In the genomic region with DNA sequence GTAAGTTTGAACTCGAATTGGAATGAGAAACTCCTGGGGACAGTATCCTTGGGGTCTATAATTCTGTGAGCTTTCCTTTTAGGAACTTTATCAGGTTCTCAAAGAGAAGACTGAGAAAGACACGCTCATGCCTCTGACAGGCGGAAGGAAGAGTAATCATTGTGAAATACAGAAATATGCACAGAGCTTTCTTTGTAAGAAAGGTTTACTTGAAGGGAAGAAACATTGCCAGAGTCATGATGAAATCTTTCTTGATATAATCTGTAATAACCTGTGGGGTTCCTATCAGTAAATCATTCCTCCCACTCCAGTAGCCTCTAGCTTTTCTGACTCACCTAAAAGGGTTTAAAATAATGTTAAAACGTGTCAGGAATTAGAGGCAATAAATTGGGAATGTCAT, we compare ENCODE assay signal across 24 cellular contexts.
DNase-seq lines count a peak whose midpoint lies in the region; ATAC-seq, FAIRE-seq and TF ChIP-seq lines count a peak whose summit lies in the region.
"Had no signal": no experiment of that assay in that cellular context is flagged by ENCODE, and none has a peak within 500 bp of the region (broad histone marks: within the 10 kb centered on the region; RNA-seq: fewer than 3 reads in every experiment).

No MANE protein-coding gene starts in this region.

- CTCF ChIA-PET in RWPE1 (lab: Yijun Ruan, JAX): interaction anchor here (0.7 to 0.9 kb wide), 3 partner anchors 19 to 414 kb away, joined by 3 read pairs; no protein-coding TSS in a partner anchor

- H3K36me3 ChIP-seq in KMS-11 (ENCODE audit: insufficient read depth): no peaks in the 10 kb centered on the region
- H3K36me3 ChIP-seq: BLaER1, MG63 had no signal

- POLR2A ChIA-PET in RWPE1 (lab: Yijun Ruan, JAX; ENCODE audit: low non-redundant PET): no interaction called here

- H3K27ac ChIP-seq in KMS-11 (no peak overlapping the region), RWPE1 (no peak overlapping the region), epithelial cell of prostate (no peak overlapping the region)
- H3K27ac ChIP-seq: BLaER1 had no signal

- TF ChIP-seq CTCF in KMS-11 (conservative IDR thresholded peaks at IDR 0.05; ENCODE audit: low read depth, low read length) (no peak), RWPE1 (conservative IDR thresholded peaks at IDR 0.05; ENCODE audit: low read depth) (no peak)

- peak overlapping the region; percentile 10; the same call in 1 of the 2 replicates for H2AFZ ChIP-seq in KMS-11 (ENCODE audit: low read depth)

- H3K4me1 ChIP-seq in KMS-11 (ENCODE audit: low read depth, poor library complexity, severe bottlenecking): peaks cover 7% of the 10 kb centered on the region
- H3K4me1 ChIP-seq: BLaER1 had no signal

- H3K79me2 ChIP-seq in KMS-11 (ENCODE audit: insufficient read depth, low read depth): no peaks in the 10 kb centered on the region

- FAIRE-seq in urothelium cell line (lab: Jason Lieb, UNC): no peak
- FAIRE-seq: GM12891, GM18507 had no signal

- H3K4me3 ChIP-seq in KMS-11 (IDR thresholded peaks at IDR 0.05; ENCODE audit: insufficient read depth, low read depth, low read length): no peak overlapping the region
- H3K4me3 ChIP-seq: BLaER1, MG63 had no signal

- H3K27me3 ChIP-seq in KMS-11 (ENCODE audit: insufficient read depth, low read depth): no peaks in the 10 kb centered on the region
- H3K27me3 ChIP-seq: BLaER1, MG63 had no signal

- H3K9ac ChIP-seq in KMS-11: no peak overlapping the region
- H3K9ac ChIP-seq: BLaER1 had no signal

- no peak overlapping the region for H3K4me2 ChIP-seq in KMS-11
- H3K4me2 ChIP-seq: BLaER1 had no signal

- DNase-seq in A172 (ENCODE audit: low spot score) (peak; percentile 34), RWPE1 (ENCODE audit: low spot score) (peak; percentile 55), epithelial cell of prostate (ENCODE audit: low read depth, low spot score) (peak; percentile 37), urothelium cell line (ENCODE audit: low spot score) (no peak), SHP77 treated with DMSO at 0.1 percent for 48 hours (lab: John Stamatoyannopoulos, UW) (no peak)
- DNase-seq: 8988T; CD8-positive, alpha-beta T cell; DND-41; GDM1; GOT3; MG63; NCI-H1105 treated with DMSO at 0.1 percent for 48 hours; NCI-H1930; NCI-H446; NCI-H69; NK-92 treated with Interleukin-12 subunit alpha and Interleukin-12 subunit beta, amount 100 ng/mL, for 24 hours; Right ventricle myocardium superior had no signal

- ATAC-seq in GM21619 (IDR thresholded peaks at IDR 0.05; ENCODE audit: unreplicated experiment): no peak
- no peak for ATAC-seq in HG02678 (IDR thresholded peaks at IDR 0.05; ENCODE audit: unreplicated experiment)
- ATAC-seq: CD8-positive, alpha-beta T cell; Panc1 had no signal

- H4K20me1 ChIP-seq in KMS-11 (ENCODE audit: insufficient read depth): no peaks in the 10 kb centered on the region
- H4K20me1 ChIP-seq: BLaER1 had no signal

Comparison
In these comparisons a context has a peak if more than half of its experiments do, and no peak if none do; other contexts are left out.
1. DNase-seq: peak in A172 (single experiment), RWPE1 (single experiment) and epithelial cell of prostate (single experiment); none in urothelium cell line (single experiment) and SHP77 treated with DMSO at 0.1 percent for 48 hours (single experiment).